Comparison of ENCODE assay signal across 11 cellular contexts in genomic region chr6:72654101-72654618, GRCh38. TPM values are rescaled to one million over a fixed set of nuclear protein-coding genes. Genes with fewer than 3 reads are reported as not detected.
DNase-seq lines count a peak whose midpoint lies in the region; ATAC-seq and TF ChIP-seq lines count a peak whose summit lies in the region.
"Had no signal": no experiment of that assay in that cellular context is flagged by ENCODE, and none has a peak within 500 bp of the region (broad histone marks: within the 10 kb centered on the region; RNA-seq: fewer than 3 reads in every experiment).

No MANE protein-coding gene starts in this region.

- CTCF ChIA-PET in activated B cell treated with CpG ODN at 0.5 μM for 24 hours (lab: Charles Lee): no interaction called here

- intact Hi-C loops in activated B cell treated with CpG ODN at 0.5 μM for 24 hours (cut with micrococcal nuclease): no loop called here

- no peaks in the 10 kb centered on the region for H3K9me3 Mint-ChIP-seq in activated B cell treated with CpG ODN at 0.5 μM for 24 hours
- H3K9me3 Mint-ChIP-seq: activated CD8-positive, alpha-beta T cell treated with anti-CD3 and anti-CD28 coated beads for 36 hours had no signal

- peaks cover 48% of the 10 kb centered on the region for H3K4me1 Mint-ChIP-seq in activated B cell treated with CpG ODN at 0.5 μM for 24 hours

- POLR2A ChIA-PET in activated B cell treated with CpG ODN at 0.5 μM for 24 hours (lab: Charles Lee): no interaction called here

- ATAC-seq in GM21576 (IDR thresholded peaks at IDR 0.05; ENCODE audit: unreplicated experiment) (peak; percentile 78), HG03108 (IDR thresholded peaks at IDR 0.05; ENCODE audit: unreplicated experiment) (peak; percentile 64), activated B cell treated with CpG ODN at 0.5 μM for 24 hours (ENCODE audit: low read depth) (peak; percentile 60)
- ATAC-seq: activated CD8-positive, alpha-beta T cell treated with anti-CD3 and anti-CD28 coated beads for 36 hours had no signal

- H3K27me3 Mint-ChIP-seq in activated B cell treated with CpG ODN at 0.5 μM for 24 hours: no peaks in the 10 kb centered on the region
- H3K27me3 Mint-ChIP-seq: activated CD8-positive, alpha-beta T cell treated with anti-CD3 and anti-CD28 coated beads for 36 hours had no signal

- peak overlapping the region; percentile 1 for H3K4me3 Mint-ChIP-seq in activated B cell treated with CpG ODN at 0.5 μM for 24 hours
- H3K4me3 Mint-ChIP-seq: activated CD8-positive, alpha-beta T cell treated with anti-CD3 and anti-CD28 coated beads for 36 hours had no signal

- peak overlapping the region; percentile 26 for H3K27ac Mint-ChIP-seq in activated B cell treated with CpG ODN at 0.5 μM for 24 hours
- H3K27ac Mint-ChIP-seq: activated CD8-positive, alpha-beta T cell treated with anti-CD3 and anti-CD28 coated beads for 36 hours had no signal

- peaks cover under 1% of the 10 kb centered on the region for H3K36me3 Mint-ChIP-seq in activated B cell treated with CpG ODN at 0.5 μM for 24 hours (ENCODE audit: low read depth)

- TF ChIP-seq CTCF in activated B cell treated with CpG ODN at 0.5 μM for 24 hours (IDR thresholded peaks at IDR 0.05): no peak

- DNase-seq in NOMO-1 treated with DMSO at 0.1 percent for 48 hours (lab: John Stamatoyannopoulos, UW; ENCODE audit: unreplicated experiment): peak; percentile 25
- no peak for DNase-seq in NOMO-1 treated with dmso at 0.1 percent for 144 hours (lab: John Stamatoyannopoulos, UW; ENCODE audit: unreplicated experiment)
- no peak for DNase-seq in activated B cell treated with CpG ODN at 0.5 μM for 24 hours
- DNase-seq in NCI-H2081 (lab: John Stamatoyannopoulos, UW): no peak
- no peak for DNase-seq in AG20443 (ENCODE audit: low spot score)
- no peak for DNase-seq in NCI-H345 treated with DMSO at 0.1 percent for 48 hours (lab: John Stamatoyannopoulos, UW; ENCODE audit: unreplicated experiment)
- DNase-seq: activated CD8-positive, alpha-beta T cell treated with anti-CD3 and anti-CD28 coated beads for 36 hours; DMS53; NCI-H69 had no signal

RNA-seq across cellular contexts. Expression of gene KCNQ5, which starts 32.3 kb away (rescaled TPM):
- 10.1 and 12.0 TPM in 2 replicates for total RNA-seq in activated B cell treated with CpG ODN at 0.5 μM for 24 hours
